ENCODE assay signal across 8 cellular contexts in genomic region chr1:144992915-144993314, GRCh38.
A peak's percentile ranks its signal among the peaks of the same experiment; 100 is the strongest.
DNase-seq lines count a peak whose midpoint lies in the region; ATAC-seq, FAIRE-seq and TF ChIP-seq lines count a peak whose summit lies in the region.
"Not testable (repeated sequence)": the region's sequence is repeated elsewhere in the genome, so short reads cannot be mapped to it uniquely, and the experiment has no call there.

No MANE protein-coding gene starts in this region.

- RAD21 ChIA-PET in HCT116 (lab: Charles Lee; ENCODE audit: low non-redundant PET in 1 of 2, low total read pairs in 2 of 2, uncharacterized antibody in 2 of 2, unreplicated experiment in 2 of 2): not testable (repeated sequence)

- not testable (repeated sequence) for H2AFZ ChIP-seq in HCT116 (ENCODE audit: low read depth, low read length, poor library complexity, severe bottlenecking); astrocyte (ENCODE audit: low read depth, low read length)

- H3K9me3 Mint-ChIP-seq in activated CD4-positive, alpha-beta T cell treated with anti-CD3 and anti-CD28 coated beads for 36 hours (ENCODE audit: low read depth); astrocyte (ENCODE audit: unreplicated experiment): not testable (repeated sequence)

- H3K4me2 ChIP-seq in HCT116 (ENCODE audit: low read length): not testable (repeated sequence)
- H3K4me2 ChIP-seq in astrocyte (ENCODE audit: low read length): peak overlapping the region; percentile 48

- H3K4me3 Mint-ChIP-seq in activated CD4-positive, alpha-beta T cell treated with anti-CD3 and anti-CD28 coated beads for 36 hours; astrocyte (ENCODE audit: unreplicated experiment): not testable (repeated sequence)

- H3K27ac Mint-ChIP-seq in activated CD4-positive, alpha-beta T cell treated with anti-CD3 and anti-CD28 coated beads for 36 hours; astrocyte (ENCODE audit: unreplicated experiment): not testable (repeated sequence)

- H3K27me3 ChIP-seq in HCT116 (ENCODE audit: insufficient read depth, low read length); astrocyte (ENCODE audit: insufficient read depth, low read length): not testable (repeated sequence)

- H3K9me3 ChIP-seq in HCT116 (ENCODE audit: control insufficient read depth in 1 of 2, insufficient read depth in 1 of 2, low read depth in 1 of 2, low read length in 2 of 2); astrocyte (ENCODE audit: insufficient read depth, low read depth, low read length): not testable (repeated sequence)

- not testable (repeated sequence) for H3K79me2 ChIP-seq in HCT116 (ENCODE audit: insufficient read depth, low read length); astrocyte (ENCODE audit: insufficient read depth, low read length)

- not testable (repeated sequence) for TF ChIP-seq POLR2A in HCT116 (IDR thresholded peaks at IDR 0.05; ENCODE audit: borderline replicate concordance, extremely low read depth, insufficient read depth, insufficient read length)

- not testable (repeated sequence) for H3K4me1 ChIP-seq in HCT116 (ENCODE audit: control insufficient read depth in 1 of 2, insufficient read depth in 2 of 2, low read length in 2 of 2); astrocyte (ENCODE audit: insufficient read depth, low read length)

- H3K4me1 Mint-ChIP-seq in activated CD4-positive, alpha-beta T cell treated with anti-CD3 and anti-CD28 coated beads for 36 hours; astrocyte (ENCODE audit: low read depth, unreplicated experiment): not testable (repeated sequence)

- not testable (repeated sequence) for H4K20me1 ChIP-seq in HCT116 (ENCODE audit: insufficient read depth); astrocyte (ENCODE audit: insufficient read depth, low read length)

- BruUV-seq in HCT116 (replicated peaks; lab: Mats Ljungman, UMichigan): not testable (repeated sequence)

- not testable (repeated sequence) for TF ChIP-seq RAD21 in HCT116 (IDR thresholded peaks at IDR 0.05; ENCODE audit: low read depth)

- DNase-seq in AG04449 (ENCODE audit: low read depth, low spot score) (peak; percentile 38), HCT116 (ENCODE audit: low read depth, low spot score) (peak; percentile 0), MV-4-11 (lab: John Stamatoyannopoulos, UW) (peak; percentile 40), astrocyte (ENCODE audit: low read depth) (peak; percentile 89), epithelial cell of esophagus (ENCODE audit: low read depth) (peak; percentile 77), glomerular endothelial cell (ENCODE audit: extremely low read depth, low read depth, low spot score) (peak; percentile 27), retinal pigment epithelial cell (ENCODE audit: low read depth) (peak; percentile 1)
- DNase-seq in activated CD4-positive, alpha-beta T cell treated with anti-CD3 and anti-CD28 coated beads for 36 hours: not testable (repeated sequence)

- FAIRE-seq in astrocyte (lab: Jason Lieb, UNC): not testable (repeated sequence)

- H3K36me3 Mint-ChIP-seq in activated CD4-positive, alpha-beta T cell treated with anti-CD3 and anti-CD28 coated beads for 36 hours (ENCODE audit: low read depth); astrocyte (ENCODE audit: low read depth, unreplicated experiment): not testable (repeated sequence)

- not testable (repeated sequence) for H3K9ac ChIP-seq in HCT116 (ENCODE audit: low read length); astrocyte (ENCODE audit: low read length)

- H3K27me3 Mint-ChIP-seq in activated CD4-positive, alpha-beta T cell treated with anti-CD3 and anti-CD28 coated beads for 36 hours; astrocyte (ENCODE audit: low read depth, unreplicated experiment): not testable (repeated sequence)

- ATAC-seq in HCT116: peak; percentile 50; the same call in 1 of the 2 replicates
- ATAC-seq in activated CD4-positive, alpha-beta T cell treated with anti-CD3 and anti-CD28 coated beads for 36 hours: peak; percentile 75

- CTCF ChIA-PET in AG04449 (lab: Yijun Ruan, JAX); HCT116 (lab: Charles Lee); activated CD4-positive, alpha-beta T cell treated with anti-CD3 and anti-CD28 coated beads for 36 hours (lab: Charles Lee): not testable (repeated sequence)

- intact Hi-C loops in HCT116 (cut with micrococcal nuclease); activated CD4-positive, alpha-beta T cell treated with anti-CD3 and anti-CD28 coated beads for 36 hours (cut with DNase I, micrococcal nuclease): not testable (repeated sequence)

- not testable (repeated sequence) for H3K27ac ChIP-seq in HCT116 (ENCODE audit: low read depth, low read length); astrocyte (ENCODE audit: low read depth, low read length)

- not testable (repeated sequence) for H3K4me3 ChIP-seq in AG04449 (ENCODE audit: low read depth, low read length); HCT116 (replicated peaks in 1 of 2; ENCODE audit: low read depth in 1 of 2, low read length in 2 of 2); astrocyte (ENCODE audit: insufficient read depth, low read depth, low read length); epithelial cell of esophagus (ENCODE audit: low read length); retinal pigment epithelial cell (ENCODE audit: low read length)

- POLR2A ChIA-PET in AG04449 (lab: Yijun Ruan, JAX); HCT116 (lab: Charles Lee); activated CD4-positive, alpha-beta T cell treated with anti-CD3 and anti-CD28 coated beads for 36 hours (lab: Charles Lee): not testable (repeated sequence)

- H3K36me3 ChIP-seq in HCT116 (ENCODE audit: control insufficient read depth in 1 of 2, insufficient read depth in 2 of 2, low read length in 2 of 2); astrocyte (ENCODE audit: insufficient read depth, low read length): not testable (repeated sequence)

- TF ChIP-seq CTCF in AG04449 (IDR thresholded peaks at IDR 0.05; ENCODE audit: insufficient read depth, low read length, missing control alignments); HCT116 (IDR thresholded peaks at IDR 0.05 in 2 of 3, conservative IDR thresholded peaks at IDR 0.05 in 1 of 3; ENCODE audit: borderline replicate concordance in 1 of 3, insufficient read depth in 1 of 3, low read depth in 2 of 3, low read length in 2 of 3); astrocyte (IDR thresholded peaks at IDR 0.05; ENCODE audit: insufficient read depth, low read depth, low read length); epithelial cell of esophagus (IDR thresholded peaks at IDR 0.05; ENCODE audit: insufficient read depth, low read depth, low read length, missing control alignments); retinal pigment epithelial cell (conservative IDR thresholded peaks at IDR 0.05; ENCODE audit: low read depth, low read length): not testable (repeated sequence)

- H3K9me2 ChIP-seq in HCT116 (ENCODE audit: insufficient read depth): not testable (repeated sequence)
